18 cellular contexts compared by ENCODE assay signal in genomic region chr5:180335614-180336233, GRCh38. TPM values are rescaled to one million over a fixed set of nuclear protein-coding genes. Genes with fewer than 3 reads are reported as not detected.
DNase-seq lines count a peak whose midpoint lies in the region; ATAC-seq, FAIRE-seq and TF ChIP-seq lines count a peak whose summit lies in the region.
"Had no signal": no experiment of that assay in that cellular context is flagged by ENCODE, and none has a peak within 500 bp of the region (broad histone marks: within the 10 kb centered on the region; RNA-seq: fewer than 3 reads in every experiment).

No MANE protein-coding gene starts in this region.

- no peak overlapping the region for H3K4me3 Mint-ChIP-seq in neural crest cell
- H3K4me3 Mint-ChIP-seq: CD4-positive, alpha-beta memory T cell had no signal

- H3K4me1 Mint-ChIP-seq in neural crest cell, result peaks cover 5% of the 10 kb centered on the region
- H3K4me1 Mint-ChIP-seq: CD4-positive, alpha-beta memory T cell had no signal

- H4K91ac ChIP-seq in H1 (replicated peaks; ENCODE audit: insufficient read length, low read length), result no peak overlapping the region

- peaks cover 8% of the 10 kb centered on the region for H3K36me3 Mint-ChIP-seq in neural crest cell (ENCODE audit: low read depth)
- H3K36me3 Mint-ChIP-seq: CD4-positive, alpha-beta memory T cell had no signal

- H3K27ac Mint-ChIP-seq in neural crest cell (ENCODE audit: unreplicated experiment), result peak overlapping the region; percentile 71
- H3K27ac Mint-ChIP-seq: CD4-positive, alpha-beta memory T cell had no signal

- no peak overlapping the region for H2AK5ac ChIP-seq in H1 (ENCODE audit: low read depth, low read length)

- no peak overlapping the region for H3K27ac ChIP-seq in RWPE2 (ENCODE audit: poor library complexity, severe bottlenecking)
- H3K27ac ChIP-seq in H1 (ENCODE audit: low read depth, low read length), result no peak overlapping the region
- no peak overlapping the region for H3K27ac ChIP-seq in aorta (ENCODE audit: low read depth in 1 of 2, low read length in 2 of 2)
- no peak overlapping the region for H3K27ac ChIP-seq in prostate gland
- H3K27ac ChIP-seq: C4-2B had no signal

- H3K4me3 ChIP-seq in RWPE2 (ENCODE audit: severe bottlenecking), result no peak overlapping the region
- H3K4me3 ChIP-seq in H1 (ENCODE audit: extremely low read depth in 1 of 4, insufficient read depth in 2 of 4, low read depth in 3 of 4, low read length in 4 of 4), result no peak overlapping the region
- H3K4me3 ChIP-seq in aorta (ENCODE audit: low read length in 2 of 2), result no peak overlapping the region
- H3K4me3 ChIP-seq in prostate gland, result no peak overlapping the region

- no peak overlapping the region for H3K9ac ChIP-seq in H1 (replicated peaks in 1 of 4; ENCODE audit: extremely low read depth in 1 of 4, low read depth in 3 of 4, low read length in 3 of 4)

- H3K23me2 ChIP-seq in H1 (ENCODE audit: low read depth, low read length), result no peaks in the 10 kb centered on the region

- intact Hi-C loops in aorta (cut with DNase I), result no loop called here
- intact Hi-C loops in prostate gland (cut with DNase I), result no loop called here

- H3K27me3 Mint-ChIP-seq in neural crest cell (ENCODE audit: low read depth), result no peaks in the 10 kb centered on the region

- H3K18ac ChIP-seq in H1 (ENCODE audit: extremely low read depth, low read length), result no peak overlapping the region

- 95% methylated on average over 19 of the region's 19 CpGs; no CpG with 5 or more reads in 1 of the 2 experiments for WGBS in H1 (ENCODE audit: extremely low coverage in 1 of 2, insufficient coverage in 1 of 2, insufficient read length in 1 of 2, insufficient replicate concordance in 2 of 2, low coverage in 1 of 2, low lambda C conversion rate in 2 of 2, missing lambda C conversion rate in 1 of 2), 2 experiments
- WGBS in aorta, 2 donors, result 96 to 97% methylated on average over 19 of the region's 19 CpGs
- 93% methylated on average over 19 of the region's 19 CpGs for WGBS in prostate gland

- H2BK12ac ChIP-seq in H1 (ENCODE audit: low read depth, low read length), result no peak overlapping the region

- POLR2A ChIA-PET in H1 (lab: Charles Lee; ENCODE audit: partially characterized antibody), result interaction anchor here (1.2 to 10.9 kb wide), 2 partner anchors 9 to 20 kb away, joined by 3 to 146 read pairs; no protein-coding TSS in a partner anchor

- no peak overlapping the region for H2BK20ac ChIP-seq in H1 (ENCODE audit: low read length)

- peak; percentile 56 for DNase-seq in RWPE2 (ENCODE audit: low spot score)
- DNase-seq in H1 (ENCODE audit: low read depth in 1 of 2, low spot score in 2 of 2), result no peak
- DNase-seq in neural crest cell (ENCODE audit: low read depth, low spot score), result no peak
- peak; percentile 38 to 66 for DNase-seq in aorta
- no peak for DNase-seq in NCI-H446 treated with DMSO at 0.1 percent for 48 hours (lab: John Stamatoyannopoulos, UW)
- no peak for DNase-seq in prostate gland (ENCODE audit: low spot score)
- DNase-seq: CD4-positive, alpha-beta memory T cell; COR-L47; DMS153; EL had no signal

- TF ChIP-seq CTCF in RWPE2 (IDR thresholded peaks at IDR 0.05; ENCODE audit: poor library complexity, severe bottlenecking) (no peak), H1 (IDR thresholded peaks at IDR 0.05; ENCODE audit: control extremely low read depth in 1 of 3, insufficient read depth in 1 of 3, low read depth in 1 of 3, low read length in 3 of 3) (no peak), neural crest cell (conservative IDR thresholded peaks at IDR 0.05) (no peak), prostate gland (IDR thresholded peaks at IDR 0.05) (no peak)

- no peak overlapping the region for H2BK120ac ChIP-seq in H1 (replicated peaks; ENCODE audit: low read depth, low read length)

- no peak for FAIRE-seq in H1 (lab: Jason Lieb, UNC)
- FAIRE-seq: A204.1, D721Med, G401.6, GM12891, H54 had no signal

- H3K14ac ChIP-seq in H1 (ENCODE audit: insufficient read length), result no peak overlapping the region

- H3K79me2 ChIP-seq in H1 (ENCODE audit: control insufficient read depth in 1 of 2, insufficient read depth in 2 of 2, low read length in 2 of 2), result peaks cover 5 to 17% of the 10 kb centered on the region in 2 experiments; a peak in 3 of 4 replicates

- H3K4ac ChIP-seq in H1 (replicated peaks; ENCODE audit: insufficient read length, low read depth, low read length), result no peak overlapping the region

- H3K4me1 ChIP-seq in RWPE2 (ENCODE audit: insufficient read depth, poor library complexity, severe bottlenecking) (peaks cover 22% of the 10 kb centered on the region), H1 (replicated peaks in 1 of 4; ENCODE audit: control insufficient read depth in 3 of 4, insufficient read depth in 4 of 4, low read length in 3 of 4) (peaks cover 11 to 14% (median 13%) of the 10 kb centered on the region in 4 experiments), aorta (ENCODE audit: control insufficient read depth in 1 of 2, insufficient read depth in 2 of 2, low read length in 2 of 2) (no peaks in the 10 kb centered on the region), prostate gland (replicated peaks) (no peaks in the 10 kb centered on the region)
- H3K4me1 ChIP-seq: BE2C had no signal

- no peak overlapping the region for H4K5ac ChIP-seq in H1 (ENCODE audit: insufficient read length, low read depth, low read length)

- no peak overlapping the region for H3K23ac ChIP-seq in H1 (ENCODE audit: insufficient read length)

- H2BK5ac ChIP-seq in H1 (ENCODE audit: low read depth, low read length), result 0 out of 2 replicates have a peak overlapping the region, but pooled peaks have one; percentile 35

- CTCF ChIA-PET in H1 (lab: Charles Lee; ENCODE audit: partially characterized antibody), result interaction anchor here (0.6 to 14.0 kb wide), 4 partner anchors 18 to 201 kb away, joined by 3 to 192 read pairs (median 4); no protein-coding TSS in a partner anchor

- H4K8ac ChIP-seq in H1 (ENCODE audit: extremely low read depth, insufficient read depth, low read length), result no peak overlapping the region

- no peaks in the 10 kb centered on the region for H3K27me3 ChIP-seq in RWPE2 (ENCODE audit: insufficient read depth, poor library complexity, severe bottlenecking)
- H3K27me3 ChIP-seq in H1 (replicated peaks in 1 of 4; ENCODE audit: control insufficient read depth in 3 of 4, extremely low read depth in 1 of 4, insufficient read depth in 3 of 4, low read length in 3 of 4), result no peaks in the 10 kb centered on the region
- H3K27me3 ChIP-seq in aorta (ENCODE audit: control insufficient read depth in 1 of 2, insufficient read depth in 2 of 2, low read length in 1 of 2), result no peaks in the 10 kb centered on the region
- no peaks in the 10 kb centered on the region for H3K27me3 ChIP-seq in prostate gland (replicated peaks; ENCODE audit: insufficient read depth)
- H3K27me3 ChIP-seq: BE2C had no signal

- H2AFZ ChIP-seq in H1 (ENCODE audit: low read length), result no peak overlapping the region

- H4K20me1 ChIP-seq in H1 (replicated peaks in 1 of 2; ENCODE audit: control insufficient read depth in 1 of 2, insufficient read depth in 2 of 2, low read length in 2 of 2), result peaks cover 0 to 5% of the 10 kb centered on the region in 2 experiments

- H3K79me1 ChIP-seq in H1 (ENCODE audit: low read depth, low read length), result peaks cover 8% of the 10 kb centered on the region

- H2BK15ac ChIP-seq in H1 (ENCODE audit: low read length), result no peak overlapping the region

- H3K36me3 ChIP-seq in RWPE2 (ENCODE audit: low read depth) (no peaks in the 10 kb centered on the region), H1 (ENCODE audit: control insufficient read depth in 2 of 4, insufficient read depth in 4 of 4, low read length in 3 of 4) (peaks cover 28 to 53% (median 48%) of the 10 kb centered on the region in 4 experiments), aorta (ENCODE audit: control insufficient read depth in 1 of 2, insufficient read depth in 2 of 2, low read length in 1 of 2) (no peaks in the 10 kb centered on the region), prostate gland (no peaks in the 10 kb centered on the region)
- H3K36me3 ChIP-seq: BE2C had no signal

- ATAC-seq in RWPE2 (ENCODE audit: low read depth) (no peak), aorta (ENCODE audit: low FRiP score) (no peak), GM18511 (IDR thresholded peaks at IDR 0.05; ENCODE audit: unreplicated experiment) (no peak)

- TF ChIP-seq POLR2A in H1 (IDR thresholded peaks at IDR 0.05; ENCODE audit: control extremely low read depth in 1 of 2, low read depth in 2 of 2, low read length in 2 of 2) (no peak), prostate gland (IDR thresholded peaks at IDR 0.05) (no peak)

- TF ChIP-seq RAD21 in H1 (IDR thresholded peaks at IDR 0.05 in 1 of 2, conservative IDR thresholded peaks at IDR 0.05 in 1 of 2; ENCODE audit: low read depth in 2 of 2, low read length in 2 of 2), result no peak

- H3K56ac ChIP-seq in H1 (replicated peaks; ENCODE audit: insufficient read length, low read depth, low read length), result no peak overlapping the region

- no peaks in the 10 kb centered on the region for H3K9me3 Mint-ChIP-seq in neural crest cell
- H3K9me3 Mint-ChIP-seq: CD4-positive, alpha-beta memory T cell had no signal

- no peak for TF ChIP-seq EP300 in H1 (IDR thresholded peaks at IDR 0.05; ENCODE audit: borderline replicate concordance in 1 of 2, low read depth in 2 of 2, low read length in 2 of 2)

- no peak overlapping the region for H3K4me2 ChIP-seq in H1 (ENCODE audit: insufficient read depth in 1 of 2, low read depth in 2 of 2, low read length in 2 of 2)

- H3K9me3 ChIP-seq in RWPE2 (ENCODE audit: severe bottlenecking), result no peaks in the 10 kb centered on the region
- H3K9me3 ChIP-seq in H1 (ENCODE audit: insufficient read depth in 2 of 2, low read depth in 1 of 2, low read length in 1 of 2), result no peaks in the 10 kb centered on the region
- no peaks in the 10 kb centered on the region for H3K9me3 ChIP-seq in aorta (ENCODE audit: control insufficient read depth, low read length)
- H3K9me3 ChIP-seq in prostate gland, result no peaks in the 10 kb centered on the region
- H3K9me3 ChIP-seq: BE2C had no signal

RNA-seq across cellular contexts. Expression of gene GFPT2, which starts 17.4 kb away (rescaled TPM):
- total RNA-seq in H1 (2021; fragmentation: NEBNext Ultra II Directional; extraction: Animal tissue kit (Norgen Biotek cat#: 25700)), result 141 and 143 TPM in 2 replicates
- polyA plus RNA-seq in H1 (2011; rRNA removed) (83.7 and 90.0 TPM in 2 replicates), aorta (1 to 10 TPM; 1.1 to 3.7 TPM)
- polyA plus RNA-seq in H1 (2011; cell fraction: cytosol; rRNA removed), result 101 TPM
- polyA plus RNA-seq in H1 (2011; cell fraction: nucleus; rRNA removed), result 136 TPM
- 78.6 to 104 TPM (median 83.3 TPM) in 4 replicates for polyA plus RNA-seq in H1 (2012, experiment 1 of 2)
- 47.5 TPM for polyA plus RNA-seq in H1 (2012, experiment 2 of 2)
- polyA plus RNA-seq in H1 (2013, experiment 1 of 2), result 73.7 TPM
- polyA plus RNA-seq in H1 (2013, experiment 2 of 2), result 66.5 TPM
- polyA minus RNA-seq in H1 (2011; rRNA and poly(A)+ RNA removed), result 118 and 127 TPM in 2 replicates
- polyA minus RNA-seq in H1 (2011; cell fraction: cytosol; rRNA and poly(A)+ RNA removed), result 56.6 TPM
- 80.8 TPM for polyA minus RNA-seq in H1 (2011; cell fraction: nucleus; rRNA and poly(A)+ RNA removed)
- total RNA-seq in neural crest cell (11.1 and 12.5 TPM in 2 replicates), aorta (10 to 100 TPM; 60.1 to 60.2 TPM), prostate gland (10 to 100 TPM in 1 of 2 donors, 1 to 10 TPM in 1; 3.2 to 14.0 TPM)

RNA-seq across cellular contexts. Expression of gene MAPK9, which starts 43.8 kb away (rescaled TPM):
- 37.9 and 43.7 TPM in 2 replicates for total RNA-seq in H1 (2021; fragmentation: NEBNext Ultra II Directional; extraction: Animal tissue kit (Norgen Biotek cat#: 25700))
- polyA plus RNA-seq in H1 (2011; rRNA removed) (18.3 and 22.3 TPM in 2 replicates), aorta (10 to 100 TPM; 15.8 to 22.0 TPM)
- polyA plus RNA-seq in H1 (2011; cell fraction: cytosol; rRNA removed), result 27.1 TPM
- 16.9 TPM for polyA plus RNA-seq in H1 (2011; cell fraction: nucleus; rRNA removed)
- 20.5 to 30.0 TPM (median 24.3 TPM) in 4 replicates for polyA plus RNA-seq in H1 (2012, experiment 1 of 2)
- 2.9 TPM for polyA plus RNA-seq in H1 (2012, experiment 2 of 2)
- polyA plus RNA-seq in H1 (2013, experiment 1 of 2), result 21.8 TPM
- polyA plus RNA-seq in H1 (2013, experiment 2 of 2), result 22.3 TPM
- 47.8 and 64.8 TPM in 2 replicates for polyA minus RNA-seq in H1 (2011; rRNA and poly(A)+ RNA removed)
- polyA minus RNA-seq in H1 (2011; cell fraction: cytosol; rRNA and poly(A)+ RNA removed), result 17.2 TPM
- 28.5 TPM for polyA minus RNA-seq in H1 (2011; cell fraction: nucleus; rRNA and poly(A)+ RNA removed)
- total RNA-seq in neural crest cell (36.1 and 36.8 TPM in 2 replicates), aorta (10 to 100 TPM; 31.4 to 36.4 TPM), prostate gland (10 to 100 TPM; 28.8 to 38.5 TPM)

Comparison
In these comparisons a context has a peak if more than half of its experiments do, and no peak if none do; other contexts are left out.
1. DNase-seq: peak in RWPE2 (single experiment) and aorta (2 of 2); none in H1 (0 of 2), neural crest cell (single experiment), NCI-H446 treated with DMSO at 0.1 percent for 48 hours (single experiment) and prostate gland (single experiment).